ENCODE assay signal across 19 cellular contexts in genomic region chr16:68380676-68381362, GRCh38.
A peak's percentile ranks its signal among the peaks of the same experiment; 100 is the strongest.
DNase-seq lines count a peak whose midpoint lies in the region; ATAC-seq, FAIRE-seq and TF ChIP-seq lines count a peak whose summit lies in the region.
"Had no signal": no experiment of that assay in that cellular context is flagged by ENCODE, and none has a peak within 500 bp of the region (broad histone marks: within the 10 kb centered on the region; RNA-seq: fewer than 3 reads in every experiment).

No MANE protein-coding gene starts in this region.

- no peak for ATAC-seq in stimulated activated memory B cell treated with anti-CD40 and anti-IgM and Interleukin-4, amounts not matched to agents 10 μg/mL and 1 μg/mL and 100 μg/mL, for 72 hours
- ATAC-seq in HG03045 (IDR thresholded peaks at IDR 0.05; ENCODE audit: unreplicated experiment) (no peak), HG02763 (IDR thresholded peaks at IDR 0.05; ENCODE audit: unreplicated experiment) (no peak)
- ATAC-seq: GM12878 had no signal

- H3K4me1 ChIP-seq in Karpas-422 (ENCODE audit: low read length), result peaks cover 95% of the 10 kb centered on the region

- FAIRE-seq in GM19239 (lab: Jason Lieb, UNC), result peak; percentile 4
- no peak for FAIRE-seq in H54 (lab: Jason Lieb, UNC)
- FAIRE-seq: G401.6, GM12878 had no signal

- H3K4me3 ChIP-seq in Karpas-422 (ENCODE audit: low read length), result peak overlapping the region; percentile 50
- H3K4me3 ChIP-seq: BLaER1 treated with 17β-estradiol and CSF1 and Interleukin-3, amounts not matched to agents 10 nM and 100 nM; GM12878 had no signal

- DNase-seq in GM19239 (ENCODE audit: insufficient read length, low spot score) (no peak), Karpas-422 (no peak), inferior parietal cortex (ENCODE audit: extremely low spot score) (peak; percentile 25), H54 (ENCODE audit: insufficient read length, low spot score) (no peak)
- DNase-seq: DMS79 treated with DMSO at 0.1 percent for 48 hours, GOT3, HFFc6, NCI-H1417 treated with DMSO at 0.1 percent for 48 hours, NCI-H1930, NCI-H2171 treated with DMSO at 0.1 percent for 48 hours, NCI-H446 treated with DMSO at 0.1 percent for 48 hours, NCI-H774 had no signal

- peak overlapping the region; percentile 52 for H3K9ac ChIP-seq in Karpas-422 (ENCODE audit: low read length)
- H3K9ac ChIP-seq: BLaER1 treated with 17β-estradiol and CSF1 and Interleukin-3, amounts not matched to agents 10 nM and 100 nM had no signal

- no peaks in the 10 kb centered on the region for H3K27me3 Mint-ChIP-seq in stimulated activated memory B cell treated with anti-CD40 and anti-IgM and Interleukin-4, amounts not matched to agents 10 μg/mL and 1 μg/mL and 100 μg/mL, for 72 hours
- H3K27me3 Mint-ChIP-seq: CD8-positive, alpha-beta memory T cell had no signal

- peaks cover 74% of the 10 kb centered on the region for H3K4me1 Mint-ChIP-seq in stimulated activated memory B cell treated with anti-CD40 and anti-IgM and Interleukin-4, amounts not matched to agents 10 μg/mL and 1 μg/mL and 100 μg/mL, for 72 hours

- H3K27me3 ChIP-seq in Karpas-422 (ENCODE audit: low read length), result no peaks in the 10 kb centered on the region

- no peaks in the 10 kb centered on the region for H3K79me2 ChIP-seq in Karpas-422 (ENCODE audit: low read length)

- H3K4me3 Mint-ChIP-seq in stimulated activated memory B cell treated with anti-CD40 and anti-IgM and Interleukin-4, amounts not matched to agents 10 μg/mL and 1 μg/mL and 100 μg/mL, for 72 hours, result no peak overlapping the region
- H3K4me3 Mint-ChIP-seq: CD8-positive, alpha-beta memory T cell; HFFc6 had no signal

- H3K9me3 Mint-ChIP-seq in stimulated activated memory B cell treated with anti-CD40 and anti-IgM and Interleukin-4, amounts not matched to agents 10 μg/mL and 1 μg/mL and 100 μg/mL, for 72 hours, result no peaks in the 10 kb centered on the region
- H3K9me3 Mint-ChIP-seq: CD8-positive, alpha-beta memory T cell; HFFc6 had no signal

- no peaks in the 10 kb centered on the region for H3K36me3 ChIP-seq in Karpas-422 (ENCODE audit: insufficient read depth, low read length)
- H3K36me3 ChIP-seq: BLaER1 treated with 17β-estradiol and CSF1 and Interleukin-3, amounts not matched to agents 10 nM and 100 nM had no signal

- H3K36me3 Mint-ChIP-seq in stimulated activated memory B cell treated with anti-CD40 and anti-IgM and Interleukin-4, amounts not matched to agents 10 μg/mL and 1 μg/mL and 100 μg/mL, for 72 hours, result no peaks in the 10 kb centered on the region
- H3K36me3 Mint-ChIP-seq: CD8-positive, alpha-beta memory T cell had no signal

- peak overlapping the region; percentile 67 for H3K27ac Mint-ChIP-seq in stimulated activated memory B cell treated with anti-CD40 and anti-IgM and Interleukin-4, amounts not matched to agents 10 μg/mL and 1 μg/mL and 100 μg/mL, for 72 hours
- H3K27ac Mint-ChIP-seq: HFFc6 had no signal

- H3K9me2 ChIP-seq in Karpas-422 (replicated peaks; ENCODE audit: insufficient read depth, low read length), result no peaks in the 10 kb centered on the region

- H3K9me3 ChIP-seq in Karpas-422 (ENCODE audit: low read length), result no peaks in the 10 kb centered on the region
- H3K9me3 ChIP-seq: BLaER1 treated with 17β-estradiol and CSF1 and Interleukin-3, amounts not matched to agents 10 nM and 100 nM had no signal

- peak overlapping the region; percentile 92 for H3K27ac ChIP-seq in Karpas-422 (ENCODE audit: low read length)

- no peaks in the 10 kb centered on the region for H4K20me1 ChIP-seq in Karpas-422 (ENCODE audit: insufficient read depth, low read depth, low read length)

- peak overlapping the region; percentile 58 for H3K4me2 ChIP-seq in Karpas-422 (ENCODE audit: low read depth, low read length, poor library complexity, severe bottlenecking)

- no peak for TF ChIP-seq POLR2A in H54 (IDR thresholded peaks at IDR 0.05; ENCODE audit: low read depth, low read length)

- peak overlapping the region; percentile 39; the same call in 1 of the 2 replicates for H2AFZ ChIP-seq in Karpas-422 (ENCODE audit: low read length)
